Comparison of ENCODE assay signal across 19 cellular contexts in the genomic region with DNA sequence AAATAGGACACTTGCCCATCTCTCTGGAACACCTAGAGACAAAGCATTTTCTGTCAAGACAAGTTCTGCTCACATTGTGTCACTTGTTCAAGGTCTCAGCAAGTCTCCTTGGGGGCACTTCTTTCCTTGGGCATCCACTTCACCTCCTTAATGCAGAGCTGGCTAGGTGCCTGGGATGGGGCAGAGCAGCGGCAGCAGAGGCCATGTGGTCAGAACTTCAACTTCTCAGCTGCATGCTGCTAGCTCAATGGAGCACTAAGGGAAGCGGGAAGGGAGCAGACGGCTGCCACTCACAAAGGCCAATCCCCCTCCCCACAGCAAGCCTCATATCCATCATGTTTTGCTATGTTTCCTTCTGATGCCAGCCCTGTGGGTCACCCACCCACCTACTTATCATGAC. TPM values are rescaled to one million over a fixed set of nuclear protein-coding genes. Genes with fewer than 3 reads are reported as not detected.
DNase-seq lines count a peak whose midpoint lies in the region; ATAC-seq and TF ChIP-seq lines count a peak whose summit lies in the region.
"Had no signal": no experiment of that assay in that cellular context is flagged by ENCODE, and none has a peak within 500 bp of the region (broad histone marks: within the 10 kb centered on the region; RNA-seq: fewer than 3 reads in every experiment).

No MANE protein-coding gene starts in this region.

- H3K27ac ChIP-seq in right atrium auricular region (peak overlapping the region; percentile 1 to 26), dorsolateral prefrontal cortex (no peak overlapping the region), aorta (ENCODE audit: low read depth in 1 of 2, low read length in 2 of 2) (peak overlapping the region in 1 of 2 donors; percentile 1)
- H3K27ac ChIP-seq: HL-60, upper lobe of right lung had no signal

- no peak for ATAC-seq in Right ventricle myocardium superior (ENCODE audit: poor library complexity)
- no peak for ATAC-seq in natural killer cell
- no peak for ATAC-seq in HG02678 (IDR thresholded peaks at IDR 0.05; ENCODE audit: unreplicated experiment)
- no peak for ATAC-seq in aorta (ENCODE audit: low FRiP score)
- ATAC-seq: upper lobe of right lung had no signal

- peak overlapping the region; percentile 52 for H3K9ac ChIP-seq in adipocyte (ENCODE audit: low read length)

- peak overlapping the region; percentile 98 to 99 for H3K27ac Mint-ChIP-seq in natural killer cell

- H3K27me3 Mint-ChIP-seq in natural killer cell (ENCODE audit: low read depth in 2 of 2) = no peaks in the 10 kb centered on the region
- H3K27me3 Mint-ChIP-seq: central memory CD8-positive, alpha-beta T cell had no signal

- no peaks in the 10 kb centered on the region for H3K27me3 ChIP-seq in right atrium auricular region
- no peaks in the 10 kb centered on the region for H3K27me3 ChIP-seq in adipocyte (replicated peaks; ENCODE audit: control insufficient read depth, insufficient read depth, low read length)
- no peaks in the 10 kb centered on the region for H3K27me3 ChIP-seq in dorsolateral prefrontal cortex
- no peaks in the 10 kb centered on the region for H3K27me3 ChIP-seq in aorta (ENCODE audit: control insufficient read depth in 1 of 2, insufficient read depth in 2 of 2, low read length in 1 of 2)
- H3K27me3 ChIP-seq: upper lobe of right lung had no signal

- H3K4me1 Mint-ChIP-seq in natural killer cell = peaks cover 86 to 89% of the 10 kb centered on the region in 2 donors

- intact Hi-C loops in Right ventricle myocardium superior (cut with DNase I) = no loop called here
- intact Hi-C loops in natural killer cell (cut with micrococcal nuclease) = no loop called here
- intact Hi-C loops in dorsolateral prefrontal cortex (cut with DNase I) = loop anchor here in 1 of 2 donors (5.0 kb wide), 1 partner anchor 51 kb away; no protein-coding TSS in a partner anchor
- intact Hi-C loops in aorta (cut with DNase I) = no loop called here

- H3K36me3 ChIP-seq in right atrium auricular region (peaks cover 22% of the 10 kb centered on the region), adipocyte (ENCODE audit: control insufficient read depth, insufficient read depth, low read length, severe bottlenecking) (peaks cover 65% of the 10 kb centered on the region), aorta (ENCODE audit: control insufficient read depth in 1 of 2, insufficient read depth in 2 of 2, low read length in 1 of 2) (peaks cover 0 to 2% of the 10 kb centered on the region in 2 donors)

- DNase-seq in right atrium auricular region (ENCODE audit: low spot score) (no peak), Right ventricle myocardium superior (no peak), adipocyte (ENCODE audit: low read depth) (no peak), natural killer cell (no peak), UCSD-AML1 (lab: John Stamatoyannopoulos, UW; ENCODE audit: unreplicated experiment) (no peak), dorsolateral prefrontal cortex (no peak), aorta (no peak)
- DNase-seq: activated CD8-positive, alpha-beta memory T cell treated with anti-CD3 and anti-CD28 coated beads for 24 hours; COR-L47; effector memory CD4-positive, alpha-beta T cell; hippocampal formation; kidney glomerular epithelial cell; MV-4-11; NCI-H187; stimulated activated naive CD4-positive, alpha-beta T cell; upper lobe of right lung had no signal

- WGBS in aorta, 2 donors = 59 to 60% methylated on average over 3 of the region's 3 CpGs

- H3K36me3 Mint-ChIP-seq in natural killer cell = peaks cover 14% of the 10 kb centered on the region

- H3K4me3 ChIP-seq in right atrium auricular region (no peak overlapping the region), adipocyte (ENCODE audit: low read length) (peak overlapping the region; percentile 51), dorsolateral prefrontal cortex (no peak overlapping the region), aorta (ENCODE audit: low read length in 2 of 2) (no peak overlapping the region)
- H3K4me3 ChIP-seq: upper lobe of right lung had no signal

- H3K9me3 Mint-ChIP-seq in natural killer cell = no peaks in the 10 kb centered on the region
- H3K9me3 Mint-ChIP-seq: central memory CD8-positive, alpha-beta T cell had no signal

- H3K4me1 ChIP-seq in right atrium auricular region (peaks cover 0 to 77% of the 10 kb centered on the region in 2 donors), adipocyte (ENCODE audit: control insufficient read depth, insufficient read depth, low read length) (peaks cover 55% of the 10 kb centered on the region), aorta (ENCODE audit: control insufficient read depth in 1 of 2, insufficient read depth in 2 of 2, low read length in 2 of 2) (peaks cover 13 to 30% of the 10 kb centered on the region in 2 donors)

- peak overlapping the region; percentile 32 for H3K4me3 Mint-ChIP-seq in natural killer cell
- H3K4me3 Mint-ChIP-seq: central memory CD8-positive, alpha-beta T cell had no signal

- H3K9me3 ChIP-seq in right atrium auricular region = no peaks in the 10 kb centered on the region
- H3K9me3 ChIP-seq in adipocyte (ENCODE audit: control insufficient read depth, low read length) = no peaks in the 10 kb centered on the region
- no peaks in the 10 kb centered on the region for H3K9me3 ChIP-seq in aorta (ENCODE audit: control insufficient read depth, low read length)
- H3K9me3 ChIP-seq: upper lobe of right lung had no signal

- TF ChIP-seq CTCF in right atrium auricular region (IDR thresholded peaks at IDR 0.05) (no peak), natural killer cell (IDR thresholded peaks at IDR 0.05) (no peak), dorsolateral prefrontal cortex (IDR thresholded peaks at IDR 0.05 in 54 of 56, conservative IDR thresholded peaks at IDR 0.05 in 2 of 56; ENCODE audit: low read depth in 1 of 56, partially characterized antibody in 56 of 56) (no peak)

RNA-seq across cellular contexts. Expression of a gene that starts 31.5 kb away (rescaled TPM):
- total RNA-seq in right atrium auricular region (10 to 100 TPM; 47.3 to 56.2 TPM), Right ventricle myocardium superior (23.7 TPM), natural killer cell (100 to 1,000 TPM; 106 to 110 (median 107) TPM), dorsolateral prefrontal cortex (10 to 100 TPM in 118 of 120 experiments, 1 to 10 TPM in 2; 7.7 to 36.0 (median 17.1) TPM), aorta (100 to 1,000 TPM in 1 of 2 donors, 10 to 100 TPM in 1; 49.8 to 252 TPM)
- polyA plus RNA-seq in aorta = 10 to 100 TPM; 11.3 to 26.9 TPM

Comparison
In these comparisons a context has a peak if more than half of its experiments do, and no peak if none do; other contexts are left out.
1. H3K27ac ChIP-seq: peak in right atrium auricular region (2 of 2); none in dorsolateral prefrontal cortex (0 of 59).